In the genomic region with DNA sequence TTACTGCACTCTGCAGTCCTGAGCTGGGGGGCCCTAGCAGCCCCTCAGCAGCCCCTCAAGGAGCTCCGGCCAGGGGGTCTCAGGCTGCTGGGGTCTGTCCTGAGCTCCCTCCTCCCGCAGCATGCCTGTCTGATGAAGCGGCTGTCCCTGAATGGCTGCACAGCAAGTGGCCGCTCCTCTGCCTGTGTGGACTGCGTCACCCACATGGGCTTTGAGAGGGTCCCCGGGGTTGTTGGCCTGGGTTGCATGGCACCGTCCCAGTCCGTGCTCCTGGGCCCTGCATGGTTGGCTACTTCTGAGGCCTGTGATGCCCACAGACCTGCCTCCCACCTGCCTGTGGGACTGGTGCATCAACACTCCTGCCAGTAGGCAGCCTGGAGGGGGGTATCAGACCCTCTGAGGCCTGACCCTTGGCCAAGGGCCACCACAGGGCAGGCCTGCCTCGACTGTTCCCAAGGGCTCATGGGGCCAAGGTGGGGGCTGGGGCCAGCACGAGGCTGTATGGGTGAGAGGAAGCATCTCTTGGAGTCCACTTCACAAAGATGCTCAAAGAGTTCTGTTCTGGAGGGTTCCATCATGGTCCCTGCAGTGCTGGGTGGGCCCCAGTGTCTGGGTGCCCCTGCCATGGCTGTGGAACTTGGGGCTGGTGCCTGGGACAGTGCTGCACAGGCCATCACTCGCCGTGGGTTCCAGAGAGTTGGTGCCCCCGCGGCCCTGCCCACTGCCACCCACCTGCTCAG, we compare ENCODE assay signal across 21 cellular contexts. TPM values are rescaled to one million over a fixed set of nuclear protein-coding genes. Genes with fewer than 3 reads are reported as not detected.
DNase-seq lines count a peak whose midpoint lies in the region; ATAC-seq and TF ChIP-seq lines count a peak whose summit lies in the region.
"Had no signal": no experiment of that assay in that cellular context is flagged by ENCODE, and none has a peak within 500 bp of the region (broad histone marks: within the 10 kb centered on the region; RNA-seq: fewer than 3 reads in every experiment).

No MANE protein-coding gene starts in this region.

- H3K36me3 Mint-ChIP-seq in glutamatergic neuron (ENCODE audit: unreplicated experiment) (no peaks in the 10 kb centered on the region), nephron progenitor cell (ENCODE audit: low read depth) (no peaks in the 10 kb centered on the region)
- H3K36me3 Mint-ChIP-seq: CD4-positive, CD25-positive, alpha-beta regulatory T cell had no signal

- intact Hi-C loops in Right ventricle myocardium inferior (cut with DNase I), result no loop called here
- intact Hi-C loops in cardiac septum (cut with DNase I), result no loop called here

- H3K9me3 Mint-ChIP-seq in glutamatergic neuron (ENCODE audit: unreplicated experiment) (peaks cover 25% of the 10 kb centered on the region), nephron progenitor cell (no peaks in the 10 kb centered on the region)
- H3K9me3 Mint-ChIP-seq: CD4-positive, CD25-positive, alpha-beta regulatory T cell had no signal

- H3K27me3 Mint-ChIP-seq in glutamatergic neuron (ENCODE audit: unreplicated experiment) (peaks cover 22% of the 10 kb centered on the region), nephron progenitor cell (ENCODE audit: low read depth, poor library complexity) (peaks cover 13% of the 10 kb centered on the region)
- H3K27me3 Mint-ChIP-seq: CD4-positive, CD25-positive, alpha-beta regulatory T cell had no signal

- H3K4me3 Mint-ChIP-seq in glutamatergic neuron (ENCODE audit: unreplicated experiment), result no peak overlapping the region
- no peak overlapping the region for H3K4me3 Mint-ChIP-seq in nephron progenitor cell
- H3K4me3 Mint-ChIP-seq: B cell; CD4-positive, CD25-positive, alpha-beta regulatory T cell; IgD-negative memory B cell had no signal

- H3K36me3 ChIP-seq in H7 (replicated peaks; ENCODE audit: control insufficient read depth, insufficient read depth, low read length), result peaks cover 5% of the 10 kb centered on the region

- no peaks in the 10 kb centered on the region for H3K27me3 ChIP-seq in H7 (ENCODE audit: control insufficient read depth, insufficient read depth, low read length)

- H3K4me3 ChIP-seq in H7 (ENCODE audit: insufficient read depth, low read depth, low read length), result no peak overlapping the region
- H3K4me3 ChIP-seq: GM23248 had no signal

- ATAC-seq in Right ventricle myocardium inferior, result no peak
- no peak for ATAC-seq in GM18502 (IDR thresholded peaks at IDR 0.05; ENCODE audit: poor library complexity, unreplicated experiment)

- H3K4me1 Mint-ChIP-seq in glutamatergic neuron (ENCODE audit: low read depth, unreplicated experiment) (peaks cover 22% of the 10 kb centered on the region), nephron progenitor cell (peaks cover 26% of the 10 kb centered on the region)

- DNase-seq in Right ventricle myocardium inferior (ENCODE audit: missing footprints), result peak; percentile 58
- DNase-seq in cardiac septum (ENCODE audit: low spot score), result no peak
- peak; percentile 56 for DNase-seq in H7
- DNase-seq in glutamatergic neuron, result peak; percentile 19
- DNase-seq in nephron progenitor cell, result peak; percentile 0
- no peak for DNase-seq in SHP77 (lab: John Stamatoyannopoulos, UW)
- DNase-seq in NCI-H748 (lab: John Stamatoyannopoulos, UW; ENCODE audit: unreplicated experiment), result no peak
- DNase-seq: COR-L47, DMS 273 treated with DMSO at 0.1 percent for 48 hours, DMS79 treated with DMSO at 0.1 percent for 48 hours, NCI-H1105, NCI-H146, NCI-H2029 treated with DMSO at 0.1 percent for 48 hours, NCI-H524, SIG-M5 had no signal

- no peak for TF ChIP-seq CTCF in glutamatergic neuron (IDR thresholded peaks at IDR 0.05; ENCODE audit: partially characterized antibody, unreplicated experiment)
- TF ChIP-seq CTCF in nephron progenitor cell (IDR thresholded peaks at IDR 0.05), result no peak

- H3K27ac Mint-ChIP-seq in glutamatergic neuron (ENCODE audit: unreplicated experiment) (no peak overlapping the region), nephron progenitor cell (no peak overlapping the region)
- H3K27ac Mint-ChIP-seq: B cell; CD4-positive, CD25-positive, alpha-beta regulatory T cell; IgD-negative memory B cell had no signal

RNA-seq across cellular contexts. Expression of a gene that starts 12.2 kb away (rescaled TPM):
- 10.5 TPM for total RNA-seq in Right ventricle myocardium inferior
- 19.2 TPM for total RNA-seq in cardiac septum
- total RNA-seq in H7 (2014; rRNA removed; shearing (Covaris generic)), result 20.8 and 21.4 TPM in 2 replicates
- 80.4 TPM for total RNA-seq in glutamatergic neuron (ENCODE audit: unreplicated experiment)

RNA-seq across cellular contexts. Expression of a gene that starts 47.4 kb away (rescaled TPM):
- total RNA-seq in Right ventricle myocardium inferior (not detected), cardiac septum (0.51 TPM), glutamatergic neuron (ENCODE audit: unreplicated experiment) (not detected)
- 0.11 TPM in 1 of 2 replicates, not detected in the other for total RNA-seq in H7 (2014; rRNA removed; shearing (Covaris generic))
- total RNA-seq: A172; CD4-positive, CD25-positive, alpha-beta regulatory T cell; GM23248 had no signal

Comparison
In these comparisons a context has a peak if more than half of its experiments do, and no peak if none do; other contexts are left out.
1. DNase-seq: peak in Right ventricle myocardium inferior (single experiment), H7 (single experiment), glutamatergic neuron (single experiment) and nephron progenitor cell (single experiment); none in cardiac septum (single experiment), SHP77 (0 of 2) and NCI-H748 (single experiment).